Comparison of ENCODE assay signal across 21 cellular contexts in genomic region chr13:40331802-40332201, GRCh38.
DNase-seq lines count a peak whose midpoint lies in the region; FAIRE-seq and TF ChIP-seq lines count a peak whose summit lies in the region.
"Had no signal": no experiment of that assay in that cellular context is flagged by ENCODE, and none has a peak within 500 bp of the region (broad histone marks: within the 10 kb centered on the region; RNA-seq: fewer than 3 reads in every experiment).

No MANE protein-coding gene starts in this region.

- CTCF ChIA-PET in MCF 10A (lab: Yijun Ruan, JAX) = interaction anchor here (0.6 to 0.8 kb wide), 2 partner anchors 53 to 318 kb away, joined by 3 to 6 read pairs; no protein-coding TSS in a partner anchor
- CTCF ChIA-PET in endothelial cell of umbilical vein (lab: Charles Lee) = no interaction called here

- H3K4ac ChIP-seq in trophoblast cell (ENCODE audit: low read depth, low read length) (no peak overlapping the region), H9 (ENCODE audit: low read depth, low read length) (no peak overlapping the region)

- H2AK5ac ChIP-seq in trophoblast cell (ENCODE audit: low read length) = no peak overlapping the region
- H2AK5ac ChIP-seq in H9 (ENCODE audit: insufficient read length, low read length) = no peak overlapping the region

- H3K4me3 ChIP-seq in breast epithelium = no peak overlapping the region
- H3K4me3 ChIP-seq in endothelial cell of umbilical vein (replicated peaks in 1 of 3; ENCODE audit: insufficient read depth in 1 of 3, low read depth in 1 of 3, low read length in 3 of 3) = no peak overlapping the region
- no peak overlapping the region for H3K4me3 ChIP-seq in trophoblast cell (ENCODE audit: low read depth, low read length)
- no peak overlapping the region for H3K4me3 ChIP-seq in kidney (ENCODE audit: low read length in 2 of 2)
- H3K4me3 ChIP-seq: BLaER1 had no signal

- H2AFZ ChIP-seq in endothelial cell of umbilical vein (ENCODE audit: low read depth, low read length) (no peak overlapping the region), trophoblast cell (ENCODE audit: insufficient read depth, low read length, poor library complexity) (no peak overlapping the region), H9 (ENCODE audit: low read length) (no peak overlapping the region)

- no peaks in the 10 kb centered on the region for H3K27me3 Mint-ChIP-seq in MCF 10A (ENCODE audit: insufficient read depth, unreplicated experiment)
- no peaks in the 10 kb centered on the region; the same call in 1 of the 2 replicates for H3K27me3 Mint-ChIP-seq in H9 (ENCODE audit: low read depth)

- H3T11ph ChIP-seq in H9 (ENCODE audit: low read length) = no peak overlapping the region

- H3K27ac Mint-ChIP-seq in MCF 10A (ENCODE audit: low read depth, unreplicated experiment) (peak overlapping the region; percentile 91), H9 (no peak overlapping the region)
- H3K27ac Mint-ChIP-seq: CD14-positive monocyte; CD8-positive, alpha-beta T cell had no signal

- no peak overlapping the region for H2BK20ac ChIP-seq in H9 (ENCODE audit: low read depth, low read length, poor library complexity, severe bottlenecking)

- DNase-seq in MCF 10A (ENCODE audit: unreplicated experiment) (no peak), breast epithelium (ENCODE audit: low spot score in 2 of 2) (no peak), LoVo (ENCODE audit: low spot score) (peak; percentile 59), endothelial cell of umbilical vein (ENCODE audit: low read depth, low spot score) (no peak), trophoblast cell (no peak), H9 (no peak), kidney (no peak)
- DNase-seq in activated CD4-positive, alpha-beta T cell treated with anti-CD3 and anti-CD28 coated beads, Interleukin-2, amount 50 U/mL, for 4 hours = no peak
- DNase-seq: 8988T; CD8-positive, alpha-beta T cell; DMS 273 treated with DMSO at 0.1 percent for 48 hours; DMS53; DND-41; EL; HCEC 1CT; IMR-90 had no signal

- TF ChIP-seq POLR2A in breast epithelium (IDR thresholded peaks at IDR 0.05) (no peak), endothelial cell of umbilical vein (IDR thresholded peaks at IDR 0.05; ENCODE audit: low read depth, low read length) (no peak)

- dilution Hi-C loops in endothelial cell of umbilical vein (cut with MboI; ENCODE audit: extremely low pct_ligation_motif_present, low sequenced_read_pairs) = no loop called here

- H3K9me1 ChIP-seq in endothelial cell of umbilical vein (replicated peaks; ENCODE audit: control insufficient read depth, extremely low read depth, insufficient read depth, low read length) = no peaks in the 10 kb centered on the region

- no peak overlapping the region for H3K27ac ChIP-seq in breast epithelium
- H3K27ac ChIP-seq in endothelial cell of umbilical vein (ENCODE audit: insufficient read depth, low read depth, low read length) = no peak overlapping the region
- no peak overlapping the region for H3K27ac ChIP-seq in trophoblast cell (ENCODE audit: low read depth, low read length)
- H3K27ac ChIP-seq in H9 (ENCODE audit: insufficient read length, low read depth, low read length) = no peak overlapping the region
- H3K27ac ChIP-seq in kidney (ENCODE audit: low read depth in 2 of 2, low read length in 2 of 2) = no peak overlapping the region
- H3K27ac ChIP-seq: BLaER1, HL-60 had no signal

- POLR2A ChIA-PET in MCF 10A (lab: Yijun Ruan, JAX) = interaction anchor here (0.6 to 1.9 kb wide), 6 partner anchors 14 to 332 kb away, joined by 3 to 5 read pairs (median 4); no protein-coding TSS in a partner anchor
- POLR2A ChIA-PET in endothelial cell of umbilical vein (lab: Charles Lee) = no interaction called here

- H3K9me3 ChIP-seq in breast epithelium = no peaks in the 10 kb centered on the region
- H3K9me3 ChIP-seq in endothelial cell of umbilical vein (replicated peaks; ENCODE audit: control insufficient read depth, insufficient read depth, low read length) = no peaks in the 10 kb centered on the region
- H3K9me3 ChIP-seq in trophoblast cell (ENCODE audit: insufficient read depth, low read depth, low read length) = no peaks in the 10 kb centered on the region
- no peaks in the 10 kb centered on the region for H3K9me3 ChIP-seq in H9 (ENCODE audit: control insufficient read depth, low read depth, low read length)
- H3K9me3 ChIP-seq in kidney (ENCODE audit: control insufficient read depth in 1 of 2, low read length in 2 of 2) = no peaks in the 10 kb centered on the region

- H2BK15ac ChIP-seq in H9 (ENCODE audit: low read depth, low read length) = no peak overlapping the region

- H3K36me3 Mint-ChIP-seq in MCF 10A (ENCODE audit: insufficient read depth, unreplicated experiment) = peaks cover 20% of the 10 kb centered on the region
- H3K36me3 Mint-ChIP-seq in H9 (ENCODE audit: insufficient read depth in 1 of 3, low read depth in 3 of 3) = 0 out of 7 replicates have a peak, but pooled peaks cover 0 to 1% (median 0%) of the 10 kb centered on the region in 3 experiments
- H3K36me3 Mint-ChIP-seq: CD14-positive monocyte; CD8-positive, alpha-beta T cell had no signal

- H3K23ac ChIP-seq in trophoblast cell (ENCODE audit: low read length) = no peak overlapping the region
- no peak overlapping the region for H3K23ac ChIP-seq in H9 (ENCODE audit: insufficient read length, low read depth, low read length)

- H2BK12ac ChIP-seq in trophoblast cell (ENCODE audit: low read length) (peak overlapping the region; percentile 90), H9 (ENCODE audit: insufficient read length, low read depth, low read length) (no peak overlapping the region)

- H2BK120ac ChIP-seq in trophoblast cell (ENCODE audit: insufficient read depth, low read length, poor library complexity) (peak overlapping the region; percentile 46), H9 (ENCODE audit: low read depth, low read length, poor library complexity, severe bottlenecking) (no peak overlapping the region)

- H3K79me2 ChIP-seq in endothelial cell of umbilical vein (ENCODE audit: control insufficient read depth, insufficient read depth, low read length) (no peaks in the 10 kb centered on the region), trophoblast cell (ENCODE audit: control insufficient read depth, insufficient read depth, low read length, poor library complexity) (peaks cover 2% of the 10 kb centered on the region), H9 (ENCODE audit: insufficient read depth, low read length) (no peaks in the 10 kb centered on the region)

- H4K5ac ChIP-seq in H9 (ENCODE audit: insufficient read length, low read depth, low read length) = no peak overlapping the region

- H3K23me2 ChIP-seq in H9 (ENCODE audit: insufficient read length, low read depth, low read length, poor library complexity, severe bottlenecking) = no peaks in the 10 kb centered on the region

- H3K4me2 ChIP-seq in endothelial cell of umbilical vein (ENCODE audit: insufficient read depth, low read length) (no peak overlapping the region), trophoblast cell (ENCODE audit: low read length) (no peak overlapping the region), H9 (ENCODE audit: insufficient read depth, insufficient read length, low read length) (no peak overlapping the region)
- H3K4me2 ChIP-seq: BLaER1 had no signal

- H3K79me1 ChIP-seq in trophoblast cell (ENCODE audit: low read length) (peaks cover 14% of the 10 kb centered on the region), H9 (ENCODE audit: insufficient read depth, low read depth, low read length, poor library complexity, severe bottlenecking) (no peaks in the 10 kb centered on the region)

- H3K4me3 Mint-ChIP-seq in MCF 10A (ENCODE audit: unreplicated experiment) = no peak overlapping the region
- H3K4me3 Mint-ChIP-seq in H9 = no peak overlapping the region
- H3K4me3 Mint-ChIP-seq: CD14-positive monocyte; CD8-positive, alpha-beta T cell had no signal

- FAIRE-seq in endothelial cell of umbilical vein (lab: Jason Lieb, UNC) (no peak), kidney (lab: Jason Lieb, UNC) (no peak)
- FAIRE-seq: GM12891, GM19239 had no signal

- no peak overlapping the region for H4K12ac ChIP-seq in trophoblast cell (ENCODE audit: low read depth, low read length)

- no peak for TF ChIP-seq CTCF in MCF 10A (IDR thresholded peaks at IDR 0.05; ENCODE audit: unreplicated experiment)
- TF ChIP-seq CTCF in breast epithelium (IDR thresholded peaks at IDR 0.05) = no peak
- TF ChIP-seq CTCF in endothelial cell of umbilical vein (IDR thresholded peaks at IDR 0.05; ENCODE audit: extremely low read depth in 1 of 2, insufficient read depth in 1 of 2, low read depth in 1 of 2, low read length in 2 of 2) = no peak
- no peak for TF ChIP-seq CTCF in H9 (conservative IDR thresholded peaks at IDR 0.05)
- no peak for TF ChIP-seq CTCF in kidney (IDR thresholded peaks at IDR 0.05; ENCODE audit: borderline replicate concordance, extremely low read depth, insufficient read depth)

- H3K56ac ChIP-seq in H9 (ENCODE audit: insufficient read length, low read depth, low read length) = no peak overlapping the region

- H3K9ac ChIP-seq in endothelial cell of umbilical vein (replicated peaks; ENCODE audit: extremely low read depth, insufficient read depth, low read length) (no peak overlapping the region), trophoblast cell (ENCODE audit: low read length) (no peak overlapping the region), H9 (ENCODE audit: extremely low read depth, insufficient read length, low read length) (no peak overlapping the region), kidney (ENCODE audit: low read length in 2 of 2) (no peak overlapping the region)
- H3K9ac ChIP-seq: BLaER1 had no signal

- H3K4me1 ChIP-seq in breast epithelium (no peaks in the 10 kb centered on the region), endothelial cell of umbilical vein (ENCODE audit: control insufficient read depth, extremely low read depth, insufficient read depth, low read length) (no peaks in the 10 kb centered on the region), trophoblast cell (ENCODE audit: control insufficient read depth in 1 of 2, insufficient read depth in 2 of 2, low read length in 2 of 2) (peaks cover 13 to 18% of the 10 kb centered on the region in 2 experiments), H9 (ENCODE audit: insufficient read depth, low read length) (no peaks in the 10 kb centered on the region; the same call in 1 of the 2 replicates), kidney (ENCODE audit: control insufficient read depth in 1 of 2, insufficient read depth in 1 of 2, low read depth in 1 of 2, low read length in 2 of 2) (peaks cover 5 to 9% of the 10 kb centered on the region in 2 donors)

- H3K9me3 Mint-ChIP-seq in MCF 10A (ENCODE audit: unreplicated experiment) = peaks cover 10% of the 10 kb centered on the region
- no peaks in the 10 kb centered on the region; a peak in 1 of 5 replicates for H3K9me3 Mint-ChIP-seq in H9
- H3K9me3 Mint-ChIP-seq: CD8-positive, alpha-beta T cell had no signal

- H2BK5ac ChIP-seq in trophoblast cell (ENCODE audit: low read depth, low read length, poor library complexity) (no peak overlapping the region), H9 (ENCODE audit: insufficient read length, low read length) (no peak overlapping the region)

- H4K20me1 ChIP-seq in endothelial cell of umbilical vein (replicated peaks; ENCODE audit: control insufficient read depth, extremely low read depth, insufficient read depth, low read length) = no peaks in the 10 kb centered on the region
- H4K20me1 ChIP-seq in H9 (ENCODE audit: control insufficient read depth, insufficient read depth, insufficient read length) = no peaks in the 10 kb centered on the region
- H4K20me1 ChIP-seq: BLaER1 had no signal

- peak overlapping the region; percentile 50 for H4K91ac ChIP-seq in trophoblast cell (ENCODE audit: low read depth, low read length)
- no peak overlapping the region for H4K91ac ChIP-seq in H9 (ENCODE audit: insufficient read length, low read depth, low read length)

- no peaks in the 10 kb centered on the region for H3K36me3 ChIP-seq in breast epithelium
- no peaks in the 10 kb centered on the region for H3K36me3 ChIP-seq in endothelial cell of umbilical vein (ENCODE audit: control insufficient read depth in 2 of 2, extremely low read depth in 1 of 2, insufficient read depth in 2 of 2, low read length in 2 of 2)
- no peaks in the 10 kb centered on the region for H3K36me3 ChIP-seq in trophoblast cell (ENCODE audit: control insufficient read depth in 1 of 2, insufficient read depth in 2 of 2, low read length in 2 of 2)
- no peaks in the 10 kb centered on the region for H3K36me3 ChIP-seq in kidney (ENCODE audit: control insufficient read depth in 1 of 2, insufficient read depth in 2 of 2, low read length in 2 of 2)
- H3K36me3 ChIP-seq: BLaER1 had no signal

- H3K27me3 ChIP-seq in breast epithelium (no peaks in the 10 kb centered on the region), endothelial cell of umbilical vein (ENCODE audit: control insufficient read depth in 2 of 2, insufficient read depth in 2 of 2, low read length in 2 of 2) (no peaks in the 10 kb centered on the region), trophoblast cell (ENCODE audit: insufficient read depth, low read length) (no peaks in the 10 kb centered on the region), H9 (ENCODE audit: insufficient read depth, low read length) (no peaks in the 10 kb centered on the region)
- H3K27me3 ChIP-seq: BLaER1 had no signal

- H3K4me1 Mint-ChIP-seq in MCF 10A (ENCODE audit: insufficient read depth, unreplicated experiment) = peaks cover 28% of the 10 kb centered on the region
- H3K4me1 Mint-ChIP-seq in H9 = peaks cover 5 to 15% of the 10 kb centered on the region in 2 experiments
- H3K4me1 Mint-ChIP-seq: CD14-positive monocyte had no signal

- H3K14ac ChIP-seq in trophoblast cell (ENCODE audit: low read length) (peak overlapping the region; percentile 11), H9 (ENCODE audit: insufficient read depth, low read length) (no peak overlapping the region)

- no peak overlapping the region for H3K18ac ChIP-seq in trophoblast cell (ENCODE audit: low read length)
- H3K18ac ChIP-seq in H9 (ENCODE audit: insufficient read length, low read depth, low read length) = no peak overlapping the region

- BruUV-seq in MCF 10A (replicated peaks; lab: Mats Ljungman, UMichigan) (no TSS peak), endothelial cell of umbilical vein (replicated peaks; lab: Mats Ljungman, UMichigan) (no TSS peak)

- intact Hi-C loops in MCF 10A (cut with micrococcal nuclease) = no loop called here
- intact Hi-C loops in breast epithelium (cut with DNase I; ENCODE audit: low total_unique reads) = no loop called here
- intact Hi-C loops in endothelial cell of umbilical vein (cut with micrococcal nuclease) = no loop called here
- intact Hi-C loops in kidney (cut with DNase I) = no loop called here

- H4K8ac ChIP-seq in trophoblast cell (ENCODE audit: low read depth, low read length) (no peak overlapping the region), H9 (replicated peaks; ENCODE audit: insufficient read length, low read depth, low read length) (no peak overlapping the region)
